8 cellular contexts compared by ENCODE assay signal in genomic region chr14:69685716-69686115, GRCh38.
DNase-seq lines count a peak whose midpoint lies in the region; ATAC-seq lines count a peak whose summit lies in the region.

No MANE protein-coding gene starts in this region.

- peak; percentile 75 for DNase-seq in COLO668 (lab: John Stamatoyannopoulos, UW; ENCODE audit: unreplicated experiment)
- peak; percentile 93 for DNase-seq in NCI-H2171 treated with DMSO at 0.1 percent for 48 hours (lab: John Stamatoyannopoulos, UW)
- DNase-seq in activated naive CD8-positive, alpha-beta T cell treated with anti-CD3 and anti-CD28 coated beads, Interleukin-2, amount 50 U/mL, for 24 hours: no peak
- peak; percentile 53 for DNase-seq in inferior parietal cortex (ENCODE audit: extremely low spot score)
- peak in 30 of 49 donors; percentile 9 to 75 (median 46) for DNase-seq in substantia nigra (lab: John Stamatoyannopoulos, UW)
- no peak for DNase-seq in dermis blood vessel endothelial cell

- H3K4me1 Mint-ChIP-seq in activated naive CD8-positive, alpha-beta T cell treated with anti-CD3 and anti-CD28 coated beads, Interleukin-2, amount 50 U/mL, for 24 hours: peaks cover 70% of the 10 kb centered on the region

- no peaks in the 10 kb centered on the region for H3K27me3 Mint-ChIP-seq in activated naive CD8-positive, alpha-beta T cell treated with anti-CD3 and anti-CD28 coated beads, Interleukin-2, amount 50 U/mL, for 24 hours

- peaks cover 14% of the 10 kb centered on the region for H3K36me3 Mint-ChIP-seq in activated naive CD8-positive, alpha-beta T cell treated with anti-CD3 and anti-CD28 coated beads, Interleukin-2, amount 50 U/mL, for 24 hours (ENCODE audit: low read depth)

- ATAC-seq in activated naive CD8-positive, alpha-beta T cell treated with anti-CD3 and anti-CD28 coated beads, Interleukin-2, amount 50 U/mL, for 24 hours: peak; percentile 55
- ATAC-seq in GM19467 (IDR thresholded peaks at IDR 0.05; ENCODE audit: unreplicated experiment): no peak
- ATAC-seq in GM21390 (IDR thresholded peaks at IDR 0.05; ENCODE audit: unreplicated experiment): no peak

- peak overlapping the region; percentile 13 for H3K4me3 Mint-ChIP-seq in activated naive CD8-positive, alpha-beta T cell treated with anti-CD3 and anti-CD28 coated beads, Interleukin-2, amount 50 U/mL, for 24 hours

- H3K9me3 Mint-ChIP-seq in activated naive CD8-positive, alpha-beta T cell treated with anti-CD3 and anti-CD28 coated beads, Interleukin-2, amount 50 U/mL, for 24 hours: no peaks in the 10 kb centered on the region

- peak overlapping the region; percentile 5 for H3K27ac ChIP-seq in substantia nigra (ENCODE audit: low read depth, low read length, poor library complexity, severe bottlenecking)

- H3K27ac Mint-ChIP-seq in activated naive CD8-positive, alpha-beta T cell treated with anti-CD3 and anti-CD28 coated beads, Interleukin-2, amount 50 U/mL, for 24 hours: peak overlapping the region; percentile 89

Comparison
In these comparisons a context has a peak if more than half of its experiments do, and no peak if none do; other contexts are left out.
1. DNase-seq: peak in COLO668 (single experiment), NCI-H2171 treated with DMSO at 0.1 percent for 48 hours (single experiment), inferior parietal cortex (single experiment) and substantia nigra (30 of 49); none in activated naive CD8-positive, alpha-beta T cell treated with anti-CD3 and anti-CD28 coated beads, Interleukin-2, amount 50 U/mL, for 24 hours (single experiment) and dermis blood vessel endothelial cell (single experiment).